12 cellular contexts compared by ENCODE assay signal in genomic region chr10:30862486-30862885, GRCh38.
A peak's percentile ranks its signal among the peaks of the same experiment; 100 is the strongest.
DNase-seq lines count a peak whose midpoint lies in the region; ATAC-seq and TF ChIP-seq lines count a peak whose summit lies in the region.
"Had no signal": no experiment of that assay in that cellular context is flagged by ENCODE, and none has a peak within 500 bp of the region (broad histone marks: within the 10 kb centered on the region; RNA-seq: fewer than 3 reads in every experiment).

No MANE protein-coding gene starts in this region.

- in situ Hi-C loops in astrocyte of the spinal cord (cut with HindIII; ENCODE audit: low sequenced_read_pairs), result no loop called here

- DNase-seq in AG09309 (ENCODE audit: low read depth), result peak; percentile 86
- peak; percentile 21 for DNase-seq in HT1080 (ENCODE audit: low read depth)
- peak; percentile 48 for DNase-seq in astrocyte of the spinal cord (ENCODE audit: low read depth, low spot score)
- DNase-seq in myocyte (ENCODE audit: low read depth), result peak; percentile 75
- no peak for DNase-seq in aorta
- no peak for DNase-seq in NCI-H1417 (lab: John Stamatoyannopoulos, UW)
- DNase-seq in epidermal melanocyte (ENCODE audit: insufficient read length, low spot score), result no peak
- DNase-seq in COLO829 (ENCODE audit: low spot score), result no peak
- DNase-seq: activated CD4-positive, alpha-beta T cell treated with anti-CD3 and anti-CD28 coated beads, Interleukin-2, amount 50 U/mL, for 48 hours; activated naive CD8-positive, alpha-beta T cell treated with anti-CD3 and anti-CD28 coated beads for 36 hours; NCI-H510A treated with DMSO at 0.1 percent for 48 hours; T-helper 1 cell had no signal

- H3K36me3 ChIP-seq in aorta (ENCODE audit: control insufficient read depth in 1 of 2, insufficient read depth in 2 of 2, low read length in 1 of 2), result no peaks in the 10 kb centered on the region

- H3K27ac ChIP-seq in aorta (ENCODE audit: low read depth in 1 of 2, low read length in 2 of 2), result no peak overlapping the region

- peaks cover 1 to 6% of the 10 kb centered on the region in 2 donors for H3K4me1 ChIP-seq in aorta (ENCODE audit: control insufficient read depth in 1 of 2, insufficient read depth in 2 of 2, low read length in 2 of 2)

- H3K27me3 ChIP-seq in aorta (ENCODE audit: control insufficient read depth in 1 of 2, insufficient read depth in 2 of 2, low read length in 1 of 2), result no peaks in the 10 kb centered on the region

- no peak overlapping the region for H3K4me3 ChIP-seq in AG09309 (ENCODE audit: control insufficient read depth, low read depth, low read length)
- no peak overlapping the region for H3K4me3 ChIP-seq in astrocyte of the spinal cord (ENCODE audit: low read depth, low read length)
- H3K4me3 ChIP-seq in aorta (ENCODE audit: low read length in 2 of 2), result no peak overlapping the region

- no peak for TF ChIP-seq CTCF in AG09309 (IDR thresholded peaks at IDR 0.05; ENCODE audit: control insufficient read depth, insufficient read depth, low read depth, low read length, missing control alignments)
- no peak for TF ChIP-seq CTCF in astrocyte of the spinal cord (IDR thresholded peaks at IDR 0.05; ENCODE audit: low read depth, low read length)

- 88 to 91% methylated on average over 2 of the region's 2 CpGs for whole genome bisulfite sequencing in aorta, 2 donors

- no peaks in the 10 kb centered on the region for H3K9me3 ChIP-seq in aorta (ENCODE audit: control insufficient read depth, low read length)

- no peak for ATAC-seq in aorta (ENCODE audit: low FRiP score)

- intact Hi-C loops in aorta (cut with DNase I), result no loop called here

Comparison
In these comparisons a context has a peak if more than half of its experiments do, and no peak if none do; other contexts are left out.
1. DNase-seq: peak in AG09309 (single experiment), HT1080 (single experiment), astrocyte of the spinal cord (single experiment) and myocyte (single experiment); none in aorta (0 of 2), NCI-H1417 (0 of 3), epidermal melanocyte (single experiment) and COLO829 (single experiment).